ENCODE assay signal across 20 cellular contexts in the genomic region with DNA sequence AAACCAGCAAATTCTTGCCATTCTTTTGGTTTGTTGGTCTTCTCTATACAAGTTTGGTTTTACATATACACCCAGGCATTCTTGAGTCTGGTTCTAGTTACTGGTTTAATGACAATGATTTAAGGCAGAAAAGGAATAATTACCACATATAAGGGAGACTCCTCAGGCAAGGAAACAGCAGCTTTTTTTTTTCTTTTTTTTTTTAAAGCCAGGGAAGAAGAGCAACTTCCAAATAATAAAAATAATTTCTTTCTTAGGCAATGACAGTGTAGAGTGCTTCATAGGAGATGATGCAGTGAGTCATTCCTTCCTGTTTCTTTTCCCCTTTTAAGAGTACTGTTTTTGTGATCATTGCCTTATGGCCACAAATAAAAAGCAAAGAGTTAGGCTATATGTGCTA.
A peak's percentile ranks its signal among the peaks of the same experiment; 100 is the strongest.
DNase-seq lines count a peak whose midpoint lies in the region; ATAC-seq and FAIRE-seq lines count a peak whose summit lies in the region.
"Had no signal": no experiment of that assay in that cellular context is flagged by ENCODE, and none has a peak within 500 bp of the region (broad histone marks: within the 10 kb centered on the region; RNA-seq: fewer than 3 reads in every experiment).

No MANE protein-coding gene starts in this region.

- peaks cover 3% of the 10 kb centered on the region; the same call in 1 of the 2 replicates for H3K4me1 ChIP-seq in SJSA1 (replicated peaks)
- H3K4me1 ChIP-seq: ascending aorta had no signal

- H3K27ac ChIP-seq in SJSA1, result peak overlapping the region; percentile 5; the same call in 1 of the 2 replicates
- H3K27ac ChIP-seq: ascending aorta, dorsolateral prefrontal cortex had no signal

- H3K9me3 ChIP-seq in SJSA1 (replicated peaks), result no peaks in the 10 kb centered on the region; the same call in 1 of the 2 replicates
- H3K9me3 ChIP-seq: ascending aorta had no signal

- no peak overlapping the region for H3K4me3 ChIP-seq in SJSA1
- H3K4me3 ChIP-seq: ascending aorta, dorsolateral prefrontal cortex had no signal

- FAIRE-seq in frontal cortex (lab: Jason Lieb, UNC), result no peak
- FAIRE-seq: urothelium cell line had no signal

- DNase-seq in AG08395 (ENCODE audit: low spot score), result peak; percentile 52
- DNase-seq in HS-5 (ENCODE audit: low read depth), result peak; percentile 15
- peak in 1 of 2 experiments; percentile 48 for DNase-seq in SJSA1 (ENCODE audit: low read depth in 1 of 2, low spot score in 2 of 2)
- peak; percentile 29 for DNase-seq in fibroblast of gingiva (ENCODE audit: low read depth)
- DNase-seq in amniotic stem cell (lab: John Stamatoyannopoulos, UW), result no peak
- no peak for DNase-seq in NCI-H526 (lab: John Stamatoyannopoulos, UW)
- DNase-seq in frontal cortex (ENCODE audit: low spot score in 2 of 2), result no peak
- DNase-seq: ACHN; dorsolateral prefrontal cortex; GOT3; mesendoderm; NCI-H1436; NCI-H446; right cardiac atrium; RPMI8226; stimulated activated CD4-positive, alpha-beta T cell treated with anti-CD3 and anti-CD28 coated beads, Interleukin-4, amount 100 ng/mL, for 1 hour; T1000 had no signal

- no peaks in the 10 kb centered on the region for H3K36me3 ChIP-seq in SJSA1
- H3K36me3 ChIP-seq: ascending aorta had no signal

- no peak for ATAC-seq in GM18858 (IDR thresholded peaks at IDR 0.05; ENCODE audit: unreplicated experiment)
- ATAC-seq: right cardiac atrium had no signal

- no peaks in the 10 kb centered on the region for H3K27me3 ChIP-seq in SJSA1 (replicated peaks)
- H3K27me3 ChIP-seq: ascending aorta, dorsolateral prefrontal cortex had no signal

Comparison
In these comparisons a context has a peak if more than half of its experiments do, and no peak if none do; other contexts are left out.
1. DNase-seq: peak in AG08395 (single experiment), HS-5 (single experiment) and fibroblast of gingiva (single experiment); none in amniotic stem cell (single experiment), NCI-H526 (0 of 2) and frontal cortex (0 of 2).